In the genomic region with DNA sequence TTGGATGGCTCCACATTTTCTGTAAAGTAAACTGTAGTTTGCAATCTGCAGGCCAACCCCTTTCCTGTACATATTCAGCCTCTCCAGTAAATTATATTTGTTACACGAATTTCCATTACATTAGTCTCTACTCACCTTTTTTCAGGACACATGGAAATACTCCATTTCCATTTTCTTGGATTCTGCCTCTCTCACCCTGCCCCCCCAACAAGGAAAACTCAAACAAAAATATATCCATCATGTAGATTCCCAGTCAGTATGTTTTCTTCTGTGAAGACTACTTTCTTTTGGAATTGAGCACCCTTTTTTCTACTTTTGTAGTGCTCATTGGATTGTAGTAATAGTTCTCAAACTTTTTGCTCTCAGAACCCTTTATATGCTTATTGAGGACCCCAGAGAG, we compare ENCODE assay signal across 10 cellular contexts. TPM values are rescaled to one million over a fixed set of nuclear protein-coding genes. Genes with fewer than 3 reads are reported as not detected.
A peak's percentile ranks its signal among the peaks of the same experiment; 100 is the strongest.
DNase-seq lines count a peak whose midpoint lies in the region; ATAC-seq and TF ChIP-seq lines count a peak whose summit lies in the region.
"Had no signal": no experiment of that assay in that cellular context is flagged by ENCODE, and none has a peak within 500 bp of the region (broad histone marks: within the 10 kb centered on the region; RNA-seq: fewer than 3 reads in every experiment).

No MANE protein-coding gene starts in this region.

- H3K4me2 ChIP-seq in mammary epithelial cell (ENCODE audit: insufficient read depth, low read depth, low read length): peak overlapping the region; percentile 96

- H3K4me3 ChIP-seq in AG04449 (ENCODE audit: low read depth, low read length): peak overlapping the region; percentile 96
- peak overlapping the region; percentile 91 for H3K4me3 ChIP-seq in HUES6 (ENCODE audit: low read depth, low read length)
- peak overlapping the region; percentile 75 to 90 (median 87) for H3K4me3 ChIP-seq in mammary epithelial cell (replicated peaks in 1 of 3; ENCODE audit: insufficient read depth in 1 of 3, low read depth in 2 of 3, low read length in 3 of 3)
- peak overlapping the region in 1 of 2 donors; percentile 85 for H3K4me3 ChIP-seq in muscle layer of colon (ENCODE audit: low read depth in 1 of 2, low read length in 2 of 2)

- H3K27ac ChIP-seq in HUES6 (ENCODE audit: low read depth, low read length) (no peak overlapping the region; the same call in 1 of the 2 replicates), mammary epithelial cell (ENCODE audit: insufficient read depth, low read depth, low read length) (no peak overlapping the region), muscle layer of colon (ENCODE audit: low read depth, low read length) (peak overlapping the region; percentile 100)

- H3K79me2 ChIP-seq in mammary epithelial cell (ENCODE audit: insufficient read depth, low read length): peaks cover 77% of the 10 kb centered on the region

- WGBS in mammary epithelial cell (ENCODE audit: low coverage, missing lambda C conversion rate): 0% methylated on average over 1 of the region's 1 CpG

- H3K9ac ChIP-seq in HUES6 (ENCODE audit: low read length) (peak overlapping the region; percentile 59), mammary epithelial cell (ENCODE audit: insufficient read depth, low read length) (peak overlapping the region; percentile 85), muscle layer of colon (ENCODE audit: low read length) (no peak overlapping the region)

- no peak for ATAC-seq in GM18858 (IDR thresholded peaks at IDR 0.05; ENCODE audit: unreplicated experiment)
- no peak for ATAC-seq in GM18907 (IDR thresholded peaks at IDR 0.05; ENCODE audit: unreplicated experiment)
- ATAC-seq: HCT116 had no signal

- H3K36me3 ChIP-seq in HUES6 (ENCODE audit: control insufficient read depth, insufficient read depth, low read length) (no peaks in the 10 kb centered on the region), mammary epithelial cell (ENCODE audit: insufficient read depth, low read length) (no peaks in the 10 kb centered on the region), muscle layer of colon (ENCODE audit: insufficient read depth, low read length) (no peaks in the 10 kb centered on the region)

- CTCF ChIA-PET in AG04449 (lab: Yijun Ruan, JAX): interaction anchor here (0.8 to 2.5 kb wide), 6 partner anchors 20 to 35 kb away, joined by 3 to 13 read pairs (median 7); no protein-coding TSS in a partner anchor
- CTCF ChIA-PET in mammary epithelial cell (lab: Charles Lee; ENCODE audit: low non-redundant PET): no interaction called here

- no peaks in the 10 kb centered on the region for H3K9me3 ChIP-seq in HUES6 (ENCODE audit: control insufficient read depth, insufficient read depth, low read depth, low read length)
- H3K9me3 ChIP-seq in mammary epithelial cell (replicated peaks; ENCODE audit: insufficient read depth, low read length): no peaks in the 10 kb centered on the region
- H3K9me3 ChIP-seq in muscle layer of colon (ENCODE audit: low read length): no peaks in the 10 kb centered on the region

- no peak overlapping the region for H2AFZ ChIP-seq in mammary epithelial cell (ENCODE audit: low read depth, low read length)

- no peak for DNase-seq in AG04449 (ENCODE audit: low read depth, low spot score)
- no peak for DNase-seq in mammary epithelial cell
- DNase-seq in DMS 273 treated with DMSO at 0.1 percent for 48 hours (lab: John Stamatoyannopoulos, UW): no peak
- no peak for DNase-seq in NOMO-1 treated with dmso at 0.1 percent for 144 hours (lab: John Stamatoyannopoulos, UW; ENCODE audit: unreplicated experiment)
- DNase-seq: NCI-H2171 had no signal

- dilution Hi-C loops in mammary epithelial cell (cut with HindIII; ENCODE audit: low sequenced_read_pairs): no loop called here

- intact Hi-C loops in mammary epithelial cell (cut with micrococcal nuclease): no loop called here

- no peaks in the 10 kb centered on the region for H4K20me1 ChIP-seq in mammary epithelial cell (ENCODE audit: insufficient read depth, low read length)

- in situ Hi-C loops in mammary epithelial cell (cut with MboI; ENCODE audit: low sequenced_read_pairs in 2 of 2): no loop called here

- TF ChIP-seq CTCF in AG04449 (IDR thresholded peaks at IDR 0.05; ENCODE audit: insufficient read depth, low read length, missing control alignments): no peak
- no peak for TF ChIP-seq CTCF in mammary epithelial cell (conservative IDR thresholded peaks at IDR 0.05 in 1 of 2, IDR thresholded peaks at IDR 0.05 in 1 of 2; ENCODE audit: extremely low read depth in 1 of 2, insufficient read depth in 1 of 2, low read depth in 1 of 2, low read length in 2 of 2)

- H3K27me3 ChIP-seq in HUES6 (ENCODE audit: control insufficient read depth, insufficient read depth, low read length) (no peaks in the 10 kb centered on the region), mammary epithelial cell (ENCODE audit: insufficient read depth, low read length) (no peaks in the 10 kb centered on the region), muscle layer of colon (ENCODE audit: control insufficient read depth in 1 of 2, insufficient read depth in 2 of 2, low read length in 2 of 2) (no peaks in the 10 kb centered on the region)

- 0 out of 2 replicates have a peak, but pooled peaks cover 4% of the 10 kb centered on the region for H3K4me1 ChIP-seq in HUES6 (ENCODE audit: control insufficient read depth, insufficient read depth, low read length)
- peaks cover 18% of the 10 kb centered on the region for H3K4me1 ChIP-seq in mammary epithelial cell (ENCODE audit: insufficient read depth, low read length)
- peaks cover 19% of the 10 kb centered on the region for H3K4me1 ChIP-seq in muscle layer of colon (ENCODE audit: insufficient read depth, low read length)

- POLR2A ChIA-PET in AG04449 (lab: Yijun Ruan, JAX): interaction anchor here (0.6 kb wide), 1 partner anchor 196 kb away, joined by 3 read pairs; no protein-coding TSS in a partner anchor

- BruUV-seq in mammary epithelial cell (replicated peaks; lab: Mats Ljungman, UMichigan): no TSS peak

RNA-seq across cellular contexts. Expression of a gene that starts 2.9 kb away (rescaled TPM):
- 1 to 10 TPM; 9.3 to 9.5 TPM for total RNA-seq in mammary epithelial cell
- 4.6 TPM for polyA plus RNA-seq in mammary epithelial cell
- polyA minus RNA-seq in mammary epithelial cell: 9.8 TPM
